ENCODE assay signal across 8 cellular contexts in the genomic region with DNA sequence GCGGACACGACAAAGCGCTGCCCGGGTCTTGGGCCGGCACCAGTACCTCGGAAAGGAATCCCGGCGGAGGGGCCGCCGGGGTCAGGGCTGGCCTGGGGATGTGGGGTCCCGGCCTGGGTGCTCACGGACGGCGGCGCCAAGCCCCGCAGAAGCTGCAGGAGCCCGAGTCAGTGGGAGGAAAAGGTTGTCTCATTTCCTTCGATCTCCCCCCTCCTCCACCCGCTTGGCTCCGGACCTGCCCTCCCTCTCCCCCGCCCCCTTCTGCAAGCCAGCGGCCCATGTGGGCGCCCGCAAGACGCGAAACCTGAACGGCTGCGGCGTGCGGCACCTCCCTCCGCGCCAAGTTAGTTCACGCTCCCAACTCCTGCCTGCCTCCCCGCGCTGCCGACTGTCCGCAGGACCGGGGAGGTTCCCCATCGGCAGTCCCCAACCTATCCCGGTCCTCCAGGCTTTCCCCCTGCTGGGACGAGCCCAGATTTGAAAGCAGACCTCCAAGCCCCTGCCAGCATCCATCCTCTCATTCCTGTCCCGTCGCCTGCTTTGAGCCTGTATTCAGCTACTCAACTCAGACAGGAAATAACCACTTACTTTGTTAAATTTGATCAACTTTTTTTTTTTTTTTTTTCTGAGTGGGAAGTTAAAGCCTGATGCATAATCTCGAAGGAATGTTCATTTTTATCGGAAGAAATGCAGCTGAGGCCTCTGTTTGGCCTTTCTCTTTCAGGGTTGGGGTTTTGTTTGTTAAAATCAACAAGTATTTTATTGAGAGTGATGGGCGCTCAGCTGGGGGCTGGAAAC. TPM values are rescaled to one million over a fixed set of nuclear protein-coding genes. Genes with fewer than 3 reads are reported as not detected.
DNase-seq lines count a peak whose midpoint lies in the region; ATAC-seq and TF ChIP-seq lines count a peak whose summit lies in the region.

A gene with protein sequence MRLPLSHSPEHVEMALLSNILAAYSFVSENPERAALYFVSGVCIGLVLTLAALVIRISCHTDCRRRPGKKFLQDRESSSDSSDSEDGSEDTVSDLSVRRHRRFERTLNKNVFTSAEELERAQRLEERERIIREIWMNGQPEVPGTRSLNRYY (minus strand): TSS at position 172 of the 798 bp plus-strand sequence. CDS start 42,799 bp downstream, outside the sequence.

- TF ChIP-seq CTCF in gastrocnemius medialis (IDR thresholded peaks at IDR 0.05 in 4 of 5, conservative IDR thresholded peaks at IDR 0.05 in 1 of 5) = no peak

- DNase-seq in Right ventricle myocardium inferior (ENCODE audit: missing footprints) = no peak
- no peak for DNase-seq in cardiac septum (ENCODE audit: low spot score)
- DNase-seq in MG63 = peak; percentile 87
- DNase-seq in amniotic epithelial cell (ENCODE audit: low read depth) = peak; percentile 52
- peak; percentile 64 for DNase-seq in hepatic stellate cell (ENCODE audit: low spot score)
- DNase-seq in gastrocnemius medialis = no peak

- ATAC-seq in Right ventricle myocardium inferior (peak; percentile 38), gastrocnemius medialis (peak in 1 of 2 donors; percentile 15), HG02973 (IDR thresholded peaks at IDR 0.05; ENCODE audit: unreplicated experiment) (no peak), GM18517 (IDR thresholded peaks at IDR 0.05; ENCODE audit: unreplicated experiment) (no peak)

- H3K27me3 ChIP-seq in MG63 = no peaks in the 10 kb centered on the region
- peaks cover 0 to 14% (median 3%) of the 10 kb centered on the region in 3 donors for H3K27me3 ChIP-seq in gastrocnemius medialis

- H3K36me3 ChIP-seq in MG63 (peaks cover 8% of the 10 kb centered on the region), gastrocnemius medialis (no peaks in the 10 kb centered on the region)

- H3K4me3 ChIP-seq in MG63 = peak within 1 kb of the TSS; percentile 67
- peak within 1 kb of the TSS; percentile 53 to 61 (median 57) for H3K4me3 ChIP-seq in gastrocnemius medialis

- peak within 1 kb of the TSS in 2 of 4 donors; percentile 46 to 60 for H3K27ac ChIP-seq in gastrocnemius medialis

- peaks cover 3 to 6% of the 10 kb centered on the region in 2 donors for H3K4me1 ChIP-seq in gastrocnemius medialis

- in situ Hi-C loops in gastrocnemius medialis (cut with MboI; ENCODE audit: low sequenced_read_pairs in 4 of 4) = no loop called here

- no peak for TF ChIP-seq POLR2A in gastrocnemius medialis (IDR thresholded peaks at IDR 0.05)

- no peaks in the 10 kb centered on the region for H3K9me3 ChIP-seq in MG63
- H3K9me3 ChIP-seq in gastrocnemius medialis = no peaks in the 10 kb centered on the region

- intact Hi-C loops in Right ventricle myocardium inferior (cut with DNase I) = no loop called here
- intact Hi-C loops in cardiac septum (cut with DNase I) = no loop called here
- intact Hi-C loops in gastrocnemius medialis (cut with DNase I; ENCODE audit: low total_unique reads) = no loop called here

RNA-seq across cellular contexts. Expression of the gene that starts here (rescaled TPM):
- total RNA-seq in Right ventricle myocardium inferior (0.84 TPM), cardiac septum (2.7 TPM), gastrocnemius medialis (1 to 10 TPM in 2 of 4 donors, under 1 TPM in 2; 0.16 to 2.4 (median 0.82) TPM)
- 47.2 and 48.6 TPM in 2 replicates for total RNA-seq in MG63 (2014; rRNA removed; shearing (Covaris generic); ENCODE audit: low replicate concordance)

Comparison
In these comparisons a context has a peak if more than half of its experiments do, and no peak if none do; other contexts are left out.
1. RNA of the gene that starts here (total RNA-seq): 47.2 to 48.6 TPM in MG63; 2.7 TPM in cardiac septum (single experiment), 0.16 to 2.4 TPM in gastrocnemius medialis and 0.84 TPM in Right ventricle myocardium inferior (single experiment); every median in the first group is over 10 times any median in the second.
2. Peak in ATAC-seq in Right ventricle myocardium inferior; RNA of the gene not detected or under 1 TPM.
3. DNase-seq: peak in MG63 (single experiment), amniotic epithelial cell (single experiment) and hepatic stellate cell (single experiment); none in Right ventricle myocardium inferior (single experiment), cardiac septum (single experiment) and gastrocnemius medialis (0 of 2).